Comparison of ENCODE assay signal across 10 cellular contexts in genomic region chr1:180181048-180181447, GRCh38. TPM values are rescaled to one million over a fixed set of nuclear protein-coding genes. Genes with fewer than 3 reads are reported as not detected.
A peak's percentile ranks its signal among the peaks of the same experiment; 100 is the strongest.
DNase-seq lines count a peak whose midpoint lies in the region; ATAC-seq and TF ChIP-seq lines count a peak whose summit lies in the region.
"Had no signal": no experiment of that assay in that cellular context is flagged by ENCODE, and none has a peak within 500 bp of the region (broad histone marks: within the 10 kb centered on the region; RNA-seq: fewer than 3 reads in every experiment).

No MANE protein-coding gene starts in this region.

- no peak overlapping the region for H2AK9ac ChIP-seq in IMR-90 (replicated peaks; ENCODE audit: low read depth, low read length, poor library complexity)

- no peak overlapping the region for H3K56ac ChIP-seq in IMR-90 (ENCODE audit: extremely low read depth, insufficient read depth, low read length)

- H3K79me1 ChIP-seq in IMR-90 (ENCODE audit: low read depth in 1 of 2, low read length in 2 of 2), result peaks cover 8 to 44% of the 10 kb centered on the region in 2 experiments; a peak in 3 of 4 replicates

- H2BK15ac ChIP-seq in IMR-90 (ENCODE audit: low read depth, low read length), result no peak overlapping the region

- H2AFZ ChIP-seq in IMR-90 (replicated peaks; ENCODE audit: low read length, poor library complexity), result no peak overlapping the region

- no peak overlapping the region for H3K4ac ChIP-seq in IMR-90 (ENCODE audit: low read depth, low read length)

- POLR2A ChIA-PET in IMR-90 (lab: Charles Lee; ENCODE audit: unreplicated experiment), result no interaction called here

- H2AK5ac ChIP-seq in IMR-90 (ENCODE audit: low read depth, low read length), result no peak overlapping the region

- no peak overlapping the region for H2BK5ac ChIP-seq in IMR-90 (ENCODE audit: low read depth, low read length, poor library complexity, severe bottlenecking)

- H3K4me3 ChIP-seq in IMR-90 (ENCODE audit: insufficient read depth, low read depth, low read length), result no peak overlapping the region
- H3K4me3 ChIP-seq in adrenal gland, result no peak overlapping the region
- no peak overlapping the region for H3K4me3 ChIP-seq in stomach

- ATAC-seq in IMR-90 (ENCODE audit: low read depth), result no peak
- ATAC-seq in esophagus mucosa, result no peak
- no peak for ATAC-seq in HG03432 (IDR thresholded peaks at IDR 0.05; ENCODE audit: unreplicated experiment)
- ATAC-seq: activated naive CD4-positive, alpha-beta T cell treated with anti-CD3 and anti-CD28 coated beads, Interleukin-2, amount 50 U/mL, for 72 hours; naive thymus-derived CD8-positive, alpha-beta T cell had no signal

- no peak overlapping the region for H4K91ac ChIP-seq in IMR-90 (ENCODE audit: insufficient read depth, low read depth, low read length)

- H3K9me3 ChIP-seq in IMR-90 (ENCODE audit: control insufficient read depth, insufficient read depth, low read length) (no peaks in the 10 kb centered on the region), adrenal gland (replicated peaks in 1 of 3) (no peaks in the 10 kb centered on the region), stomach (no peaks in the 10 kb centered on the region)

- H4K8ac ChIP-seq in IMR-90 (ENCODE audit: low read depth in 2 of 2, low read length in 2 of 2), result no peak overlapping the region

- TF ChIP-seq POLR2A in IMR-90 (IDR thresholded peaks at IDR 0.05; ENCODE audit: low read depth, low read length), result no peak
- no peak for TF ChIP-seq POLR2A in adrenal gland (IDR thresholded peaks at IDR 0.05)
- no peak for TF ChIP-seq POLR2A in stomach (IDR thresholded peaks at IDR 0.05)

- dilution Hi-C loops in IMR-90 (cut with HindIII; ENCODE audit: low sequenced_read_pairs, unreplicated experiment), result no loop called here

- TF ChIP-seq RAD21 in IMR-90 (IDR thresholded peaks at IDR 0.05; ENCODE audit: low read length), result no peak

- no peak overlapping the region for H3K18ac ChIP-seq in IMR-90 (ENCODE audit: low read depth, low read length)

- 86% methylated on average over 5 of the region's 7 CpGs; no CpG with 5 or more reads in 1 of the 2 experiments for WGBS in IMR-90 (ENCODE audit: extremely low coverage in 2 of 2, insufficient read length in 1 of 2), 2 experiments
- WGBS in adrenal gland, 4 donors, result 78 to 86% (median 83%) methylated on average over 7 of the region's 7 CpGs
- 78 to 91% (median 79%) methylated on average over 7 of the region's 7 CpGs for WGBS in stomach, 5 donors

- in situ Hi-C loops in IMR-90 (cut with MboI; ENCODE audit: low sequenced_read_pairs), result loop anchor here (10.0 kb wide), 1 partner anchor 306 kb away; the partner anchor contains the start of gene TOR1AIP2

- no peaks in the 10 kb centered on the region for H3K27me3 ChIP-seq in IMR-90 (ENCODE audit: control insufficient read depth, insufficient read depth, low read length)
- no peaks in the 10 kb centered on the region for H3K27me3 ChIP-seq in adrenal gland
- no peaks in the 10 kb centered on the region for H3K27me3 ChIP-seq in stomach

- H3K4me1 ChIP-seq in IMR-90 (ENCODE audit: control insufficient read depth, insufficient read depth, low read length) (no peaks in the 10 kb centered on the region), adrenal gland (replicated peaks in 1 of 2) (no peaks in the 10 kb centered on the region), stomach (peaks cover 0 to 7% (median 0%) of the 10 kb centered on the region in 4 donors)

- no peak overlapping the region for H2BK20ac ChIP-seq in IMR-90 (ENCODE audit: low read depth, low read length)

- TF ChIP-seq CTCF in IMR-90 (conservative IDR thresholded peaks at IDR 0.05; ENCODE audit: low read depth, low read length), result peak; percentile 39
- peak in 4 of 6 experiments; percentile 12 to 38 (median 14) for TF ChIP-seq CTCF in adrenal gland (IDR thresholded peaks at IDR 0.05)
- TF ChIP-seq CTCF in stomach (IDR thresholded peaks at IDR 0.05), result no peak

- DNase-seq in SKM-1 treated with dmso at 0.1 percent for 144 hours (lab: John Stamatoyannopoulos, UW; ENCODE audit: unreplicated experiment) (peak; percentile 41), SKM-1 (lab: John Stamatoyannopoulos, UW; ENCODE audit: unreplicated experiment) (no peak), IMR-90 (no peak), adrenal gland (peak in 1 of 7 donors; percentile 29), myocyte (ENCODE audit: low read depth) (peak; percentile 18), stomach (no peak)

- TF ChIP-seq EP300 in stomach (IDR thresholded peaks at IDR 0.05), result no peak

- H3K9me1 ChIP-seq in IMR-90 (ENCODE audit: insufficient read depth, low read length), result no peaks in the 10 kb centered on the region

- H3K14ac ChIP-seq in IMR-90 (replicated peaks; ENCODE audit: low read depth, low read length), result no peak overlapping the region

- no peak overlapping the region for H3K9ac ChIP-seq in IMR-90 (ENCODE audit: low read depth, low read length)

- H4K5ac ChIP-seq in IMR-90 (ENCODE audit: low read depth, low read length), result no peak overlapping the region

- H3K23ac ChIP-seq in IMR-90 (ENCODE audit: low read depth, low read length), result no peak overlapping the region

- H3K36me3 ChIP-seq in IMR-90 (ENCODE audit: control insufficient read depth, insufficient read depth, low read length), result peaks cover 91% of the 10 kb centered on the region
- peaks cover 0 to 15% of the 10 kb centered on the region in 2 donors for H3K36me3 ChIP-seq in adrenal gland (replicated peaks in 1 of 2)
- H3K36me3 ChIP-seq in stomach, result peaks cover 47 to 95% (median 85%) of the 10 kb centered on the region in 4 donors

- BruUV-seq in IMR-90 (replicated peaks; lab: Mats Ljungman, UMichigan), result no TSS peak

- CTCF ChIA-PET in IMR-90 (lab: Yijun Ruan, JAX), result interaction anchor here (0.8 to 1.1 kb wide), 3 partner anchors 12 to 317 kb away, joined by 3 read pairs; no protein-coding TSS in a partner anchor

- H3K4me2 ChIP-seq in IMR-90 (ENCODE audit: low read depth, low read length), result no peak overlapping the region

- peaks cover 30% of the 10 kb centered on the region for H4K20me1 ChIP-seq in IMR-90 (ENCODE audit: insufficient read depth, low read length)

- H3K27ac ChIP-seq in IMR-90 (ENCODE audit: insufficient read depth, low read length), result no peak overlapping the region
- no peak overlapping the region for H3K27ac ChIP-seq in adrenal gland
- no peak overlapping the region for H3K27ac ChIP-seq in stomach

- intact Hi-C loops in IMR-90 (cut with micrococcal nuclease), result no loop called here
- intact Hi-C loops in adrenal gland (cut with DNase I), result no loop called here
- intact Hi-C loops in stomach (cut with DNase I; ENCODE audit: low total_unique reads), result no loop called here

- H2BK120ac ChIP-seq in IMR-90 (ENCODE audit: low read depth, low read length), result no peak overlapping the region

TF ChIP-seq in IMR-90, 13 proteins besides CTCF, POLR2A, EP300 and RAD21:
- TF ChIP-seq CHD1 (IDR thresholded peaks at IDR 0.05; ENCODE audit: low read depth, low read length), result no peak
- TF ChIP-seq FOS (IDR thresholded peaks at IDR 0.05; ENCODE audit: low read depth, low read length), result no peak
- TF ChIP-seq MAFK (IDR thresholded peaks at IDR 0.05; ENCODE audit: low read depth, low read length), result peak; percentile 55
- no peak for TF ChIP-seq CEBPB (IDR thresholded peaks at IDR 0.05; ENCODE audit: low read depth, low read length)
- 0 out of 2 replicates have a peak, but pooled peaks have one; percentile 12 for TF ChIP-seq SMC3 (IDR thresholded peaks at IDR 0.05; ENCODE audit: low read depth, low read length)
- no peak for TF ChIP-seq RFX5 (IDR thresholded peaks at IDR 0.05; ENCODE audit: low read depth, low read length)
- TF ChIP-seq NFE2L2 (IDR thresholded peaks at IDR 0.05; ENCODE audit: low read depth, low read length), result no peak

RNA-seq across cellular contexts. Expression of gene QSOX1, which starts 26.4 kb away (rescaled TPM):
- total RNA-seq in IMR-90 (2012; rRNA removed) (93.3 and 102 TPM in 2 replicates), adrenal gland (100 to 1,000 TPM in 7 of 8 donors, 10 to 100 TPM in 1; 60.7 to 234 (median 163) TPM), myocyte (46.5 and 68.2 TPM in 2 replicates), esophagus mucosa (116 TPM), stomach (100 to 1,000 TPM in 3 of 5 donors, 10 to 100 TPM in 2; 58.3 to 323 (median 129) TPM)
- polyA plus RNA-seq in IMR-90 (2012; rRNA removed) (765 and 791 TPM in 2 replicates), adrenal gland (100 to 1,000 TPM in 1 of 3 donors, 10 to 100 TPM in 2; 45.0 to 113 (median 57.7) TPM), stomach (100 to 1,000 TPM in 2 of 3 donors, 10 to 100 TPM in 1; 38.5 to 118 (median 103) TPM)
- polyA plus RNA-seq in IMR-90 (2012; cell fraction: cytosol; rRNA removed), result 1,392 and 1,573 TPM in 2 replicates
- 755 and 1,109 TPM in 2 replicates for polyA plus RNA-seq in IMR-90 (2012; cell fraction: nucleus; rRNA removed; ENCODE audit: low replicate concordance)
- 178 TPM for polyA plus RNA-seq in myocyte (2012)

RNA-seq across cellular contexts. Expression of gene LHX4, which starts 49.0 kb away (rescaled TPM):
- total RNA-seq in IMR-90 (2012; rRNA removed) (0.18 and 0.28 TPM in 2 replicates), adrenal gland (not detected), myocyte (0.40 and 0.94 TPM in 2 replicates), esophagus mucosa (0.08 TPM), stomach (under 1 TPM in 1 of 5 donors, not detected in 4; 0.18 TPM)
- polyA plus RNA-seq in IMR-90 (2012; rRNA removed) (0.03 and 0.05 TPM in 2 replicates), adrenal gland (not detected), stomach (under 1 TPM in 1 of 3 donors, not detected in 2; 0.03 TPM)
- polyA plus RNA-seq in IMR-90 (2012; cell fraction: cytosol; rRNA removed), result 0.03 and 0.07 TPM in 2 replicates
- polyA plus RNA-seq in IMR-90 (2012; cell fraction: nucleus; rRNA removed; ENCODE audit: low replicate concordance), result 0.07 and 0.15 TPM in 2 replicates
- 0.86 TPM for polyA plus RNA-seq in myocyte (2012)
- total RNA-seq: activated naive CD4-positive, alpha-beta T cell treated with anti-CD3 and anti-CD28 coated beads, Interleukin-2, amount 50 U/mL, for 72 hours; naive thymus-derived CD8-positive, alpha-beta T cell had no signal

Comparison
In these comparisons a context has a peak if more than half of its experiments do, and no peak if none do; other contexts are left out.
1. DNase-seq: peak in SKM-1 treated with dmso at 0.1 percent for 144 hours (single experiment) and myocyte (single experiment); none in SKM-1 (single experiment), IMR-90 (single experiment) and stomach (single experiment).
2. CTCF ChIP-seq: peak in IMR-90 (single experiment) and adrenal gland (4 of 6); none in stomach (0 of 7).